21 cellular contexts compared by ENCODE assay signal in the genomic region with DNA sequence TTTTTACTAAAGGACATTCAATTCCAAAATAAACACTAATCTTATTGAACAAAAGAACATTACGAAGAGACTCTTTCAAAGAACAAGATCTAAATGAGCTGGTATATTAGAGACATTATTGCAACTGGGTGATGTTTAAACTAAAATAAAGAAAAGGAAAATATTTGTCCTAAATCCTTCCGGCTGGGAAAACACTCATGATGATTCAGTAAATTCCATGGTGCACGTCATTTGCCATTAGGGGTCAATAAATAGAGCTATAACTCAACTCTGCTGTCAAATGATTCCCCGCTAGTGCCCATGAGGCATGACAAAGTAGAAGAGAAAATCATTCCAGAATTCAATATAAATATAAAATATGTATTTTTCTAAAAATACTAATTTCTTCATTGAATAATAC.
A peak's percentile ranks its signal among the peaks of the same experiment; 100 is the strongest.
DNase-seq lines count a peak whose midpoint lies in the region; ATAC-seq and TF ChIP-seq lines count a peak whose summit lies in the region.
"Had no signal": no experiment of that assay in that cellular context is flagged by ENCODE, and none has a peak within 500 bp of the region (broad histone marks: within the 10 kb centered on the region; RNA-seq: fewer than 3 reads in every experiment).

No MANE protein-coding gene starts in this region.

- CTCF ChIA-PET in RWPE1 (lab: Yijun Ruan, JAX), result no interaction called here
- CTCF ChIA-PET in activated naive CD4-positive, alpha-beta T cell treated with anti-CD3 and anti-CD28 coated beads for 36 hours (lab: Charles Lee), result no interaction called here

- no peaks in the 10 kb centered on the region for H3K27me3 Mint-ChIP-seq in activated naive CD4-positive, alpha-beta T cell treated with anti-CD3 and anti-CD28 coated beads for 36 hours (ENCODE audit: low read depth)
- H3K27me3 Mint-ChIP-seq in activated naive CD8-positive, alpha-beta T cell treated with anti-CD3 and anti-CD28 coated beads, Interleukin-2, amount 50 U/mL, for 24 hours, result no peaks in the 10 kb centered on the region
- H3K27me3 Mint-ChIP-seq: CD4-positive, CD25-positive, alpha-beta regulatory T cell had no signal

- POLR2A ChIA-PET in RWPE1 (lab: Yijun Ruan, JAX; ENCODE audit: low non-redundant PET), result no interaction called here

- TF ChIP-seq CTCF in RWPE1 (conservative IDR thresholded peaks at IDR 0.05; ENCODE audit: low read depth) (no peak), fibroblast of mammary gland (conservative IDR thresholded peaks at IDR 0.05; ENCODE audit: control insufficient read depth, insufficient read depth, low read depth, low read length) (no peak), body of pancreas (IDR thresholded peaks at IDR 0.05) (no peak)

- H3K27me3 ChIP-seq in body of pancreas, result no peaks in the 10 kb centered on the region
- H3K27me3 ChIP-seq: right atrium auricular region had no signal

- H3K4me3 ChIP-seq in fibroblast of mammary gland (ENCODE audit: control insufficient read depth, low read depth, low read length), result no peak overlapping the region
- H3K4me3 ChIP-seq in skeletal muscle cell (ENCODE audit: low read depth, low read length), result no peak overlapping the region
- H3K4me3 ChIP-seq in body of pancreas, result no peak overlapping the region
- H3K4me3 ChIP-seq: lower lobe of right lung, PC-9, right atrium auricular region had no signal

- WGBS in body of pancreas, 2 donors, result 52 to 59% methylated on average over 4 of the region's 4 CpGs

- no peak for ATAC-seq in body of pancreas
- no peak for ATAC-seq in activated naive CD8-positive, alpha-beta T cell treated with anti-CD3 and anti-CD28 coated beads, Interleukin-2, amount 50 U/mL, for 24 hours
- ATAC-seq: lower lobe of right lung, WTC11 had no signal

- no peak overlapping the region for H3K4me3 Mint-ChIP-seq in activated naive CD4-positive, alpha-beta T cell treated with anti-CD3 and anti-CD28 coated beads for 36 hours
- no peak overlapping the region for H3K4me3 Mint-ChIP-seq in activated naive CD8-positive, alpha-beta T cell treated with anti-CD3 and anti-CD28 coated beads, Interleukin-2, amount 50 U/mL, for 24 hours
- H3K4me3 Mint-ChIP-seq: nephron progenitor cell, WTC11 had no signal

- no peak for TF ChIP-seq POLR2A in body of pancreas (IDR thresholded peaks at IDR 0.05)

- H3K36me3 Mint-ChIP-seq in activated naive CD4-positive, alpha-beta T cell treated with anti-CD3 and anti-CD28 coated beads for 36 hours (ENCODE audit: low read depth), result no peaks in the 10 kb centered on the region
- no peaks in the 10 kb centered on the region for H3K36me3 Mint-ChIP-seq in activated naive CD8-positive, alpha-beta T cell treated with anti-CD3 and anti-CD28 coated beads, Interleukin-2, amount 50 U/mL, for 24 hours (ENCODE audit: low read depth)
- H3K36me3 Mint-ChIP-seq: CD4-positive, CD25-positive, alpha-beta regulatory T cell had no signal

- H3K4me1 ChIP-seq in body of pancreas, result no peaks in the 10 kb centered on the region
- H3K4me1 ChIP-seq: lower lobe of right lung, right atrium auricular region had no signal

- H3K9me3 ChIP-seq in body of pancreas, result no peaks in the 10 kb centered on the region
- H3K9me3 ChIP-seq: lower lobe of right lung, right atrium auricular region had no signal

- H3K36me3 ChIP-seq in body of pancreas (replicated peaks in 1 of 2; ENCODE audit: insufficient read depth in 1 of 2, low read depth in 2 of 2), result no peaks in the 10 kb centered on the region
- H3K36me3 ChIP-seq: lower lobe of right lung, right atrium auricular region had no signal

- no peak overlapping the region for H3K27ac Mint-ChIP-seq in activated naive CD4-positive, alpha-beta T cell treated with anti-CD3 and anti-CD28 coated beads for 36 hours
- H3K27ac Mint-ChIP-seq in activated naive CD8-positive, alpha-beta T cell treated with anti-CD3 and anti-CD28 coated beads, Interleukin-2, amount 50 U/mL, for 24 hours, result no peak overlapping the region
- H3K27ac Mint-ChIP-seq: CD4-positive, CD25-positive, alpha-beta regulatory T cell; nephron progenitor cell; WTC11 had no signal

- no peaks in the 10 kb centered on the region for H3K4me1 Mint-ChIP-seq in activated naive CD4-positive, alpha-beta T cell treated with anti-CD3 and anti-CD28 coated beads for 36 hours (ENCODE audit: low read depth)
- H3K4me1 Mint-ChIP-seq in activated naive CD8-positive, alpha-beta T cell treated with anti-CD3 and anti-CD28 coated beads, Interleukin-2, amount 50 U/mL, for 24 hours, result no peaks in the 10 kb centered on the region
- H3K4me1 Mint-ChIP-seq: CD4-positive, CD25-positive, alpha-beta regulatory T cell; WTC11 had no signal

- intact Hi-C loops in body of pancreas (cut with DNase I), result no loop called here
- intact Hi-C loops in activated naive CD4-positive, alpha-beta T cell treated with anti-CD3 and anti-CD28 coated beads for 36 hours (cut with micrococcal nuclease), result no loop called here

- H3K27ac ChIP-seq in RWPE1 (no peak overlapping the region), body of pancreas (no peak overlapping the region)
- H3K27ac ChIP-seq: lower lobe of right lung, PC-9, right atrium auricular region had no signal

- DNase-seq in ELR (ENCODE audit: low read depth), result peak; percentile 69
- peak; percentile 15 for DNase-seq in RWPE1 (ENCODE audit: low spot score)
- peak; percentile 80 for DNase-seq in fibroblast of mammary gland (ENCODE audit: low read depth)
- DNase-seq in skeletal muscle cell (ENCODE audit: low read depth), result peak; percentile 60
- DNase-seq in islet precursor cell, result no peak
- DNase-seq in body of pancreas, result no peak
- DNase-seq in activated naive CD4-positive, alpha-beta T cell treated with anti-CD3 and anti-CD28 coated beads for 36 hours, result no peak
- DNase-seq in activated naive CD8-positive, alpha-beta T cell treated with anti-CD3 and anti-CD28 coated beads, Interleukin-2, amount 50 U/mL, for 24 hours, result no peak
- DNase-seq: activated effector memory CD4-positive, alpha-beta T cell treated with anti-CD3 and anti-CD28 coated beads, Interleukin-2, amount 50 U/mL, for 16 hours; aorta; CD4-positive, CD25-positive, alpha-beta regulatory T cell; DMS79; lower lobe of right lung; NCI-H2081 treated with DMSO at 0.1 percent for 48 hours; nephron progenitor cell; PC-9; stimulated activated CD4-positive, alpha-beta T cell treated with anti-CD3 and anti-CD28 coated beads, Interleukin-2, amount 100 ng/mL, for 48 hours; stimulated activated CD8-positive, alpha-beta memory T cell treated with anti-CD3 and anti-CD28 coated beads, Interleukin-4, amount 100 ng/mL, for 48 hours; T-helper 1 cell had no signal

- peaks cover 2% of the 10 kb centered on the region for H3K9me3 Mint-ChIP-seq in activated naive CD4-positive, alpha-beta T cell treated with anti-CD3 and anti-CD28 coated beads for 36 hours
- peaks cover 17% of the 10 kb centered on the region for H3K9me3 Mint-ChIP-seq in activated naive CD8-positive, alpha-beta T cell treated with anti-CD3 and anti-CD28 coated beads, Interleukin-2, amount 50 U/mL, for 24 hours

Comparison
In these comparisons a context has a peak if more than half of its experiments do, and no peak if none do; other contexts are left out.
1. DNase-seq: peak in ELR (single experiment), RWPE1 (single experiment), fibroblast of mammary gland (single experiment) and skeletal muscle cell (single experiment); none in islet precursor cell (single experiment), body of pancreas (0 of 4), activated naive CD4-positive, alpha-beta T cell treated with anti-CD3 and anti-CD28 coated beads for 36 hours (single experiment) and activated naive CD8-positive, alpha-beta T cell treated with anti-CD3 and anti-CD28 coated beads, Interleukin-2, amount 50 U/mL, for 24 hours (single experiment).